ENCODE assay signal across 9 cellular contexts in genomic region chr1:149942207-149942606, GRCh38. TPM values are rescaled to one million over a fixed set of nuclear protein-coding genes. Genes with fewer than 3 reads are reported as not detected.
DNase-seq lines count a peak whose midpoint lies in the region; ATAC-seq, FAIRE-seq and TF ChIP-seq lines count a peak whose summit lies in the region.
"Had no signal": no experiment of that assay in that cellular context is flagged by ENCODE, and none has a peak within 500 bp of the region (broad histone marks: within the 10 kb centered on the region; RNA-seq: fewer than 3 reads in every experiment).

No MANE protein-coding gene starts in this region.

- H3F3A ChIP-seq in GM23338 (replicated peaks; ENCODE audit: low read depth): peaks cover 9% of the 10 kb centered on the region; the same call in 1 of the 2 replicates

- peak; percentile 83 for ATAC-seq in GM23338
- peak; percentile 60 for ATAC-seq in sciatic nerve
- no peak for ATAC-seq in HG03108 (IDR thresholded peaks at IDR 0.05; ENCODE audit: unreplicated experiment)
- no peak for ATAC-seq in activated CD8-positive, alpha-beta T cell treated with anti-CD3 and anti-CD28 coated beads for 36 hours

- peak; percentile 56 to 67 for TF ChIP-seq CTCF in GM23338 (conservative IDR thresholded peaks at IDR 0.05; ENCODE audit: low read depth in 2 of 2)
- no peak for TF ChIP-seq CTCF in activated CD8-positive, alpha-beta T cell treated with anti-CD3 and anti-CD28 coated beads for 36 hours (IDR thresholded peaks at IDR 0.05)

- intact Hi-C loops in sciatic nerve (cut with DNase I): no loop called here
- intact Hi-C loops in activated CD8-positive, alpha-beta T cell treated with anti-CD3 and anti-CD28 coated beads for 36 hours (cut with micrococcal nuclease): no loop called here

- peaks cover 52% of the 10 kb centered on the region for H3K4me1 Mint-ChIP-seq in GM23338
- peaks cover 25% of the 10 kb centered on the region for H3K4me1 Mint-ChIP-seq in activated CD8-positive, alpha-beta T cell treated with anti-CD3 and anti-CD28 coated beads for 36 hours (ENCODE audit: low read depth)

- H3K79me2 ChIP-seq in GM23338 (replicated peaks; ENCODE audit: insufficient read depth): no peaks in the 10 kb centered on the region

- H3K4me2 ChIP-seq in GM23338: no peak overlapping the region

- H3K4me1 ChIP-seq in GM23338 (ENCODE audit: insufficient read depth): peaks cover 44% of the 10 kb centered on the region

- peaks cover 21% of the 10 kb centered on the region for H3K36me3 Mint-ChIP-seq in GM23338 (ENCODE audit: low read depth)
- peaks cover 19% of the 10 kb centered on the region for H3K36me3 Mint-ChIP-seq in activated CD8-positive, alpha-beta T cell treated with anti-CD3 and anti-CD28 coated beads for 36 hours (ENCODE audit: low read depth)

- H3K27ac ChIP-seq in GM23338 (ENCODE audit: low read depth): no peak overlapping the region

- no peaks in the 10 kb centered on the region for H3K9me2 ChIP-seq in GM23338 (ENCODE audit: insufficient read depth)

- H3K4me3 Mint-ChIP-seq in GM23338: no peak overlapping the region
- H3K4me3 Mint-ChIP-seq in activated CD8-positive, alpha-beta T cell treated with anti-CD3 and anti-CD28 coated beads for 36 hours: no peak overlapping the region

- peaks cover 13% of the 10 kb centered on the region; the same call in 1 of the 2 replicates for H3K36me3 ChIP-seq in GM23338 (ENCODE audit: insufficient read depth)

- no peak overlapping the region for H3K4me3 ChIP-seq in GM23338

- POLR2A ChIA-PET in activated CD8-positive, alpha-beta T cell treated with anti-CD3 and anti-CD28 coated beads for 36 hours (lab: Charles Lee): no interaction called here

- H4K20me1 ChIP-seq in GM23338 (replicated peaks; ENCODE audit: insufficient read depth): no peaks in the 10 kb centered on the region; the same call in 1 of the 2 replicates

- H3K27me3 Mint-ChIP-seq in GM23338 (ENCODE audit: insufficient read depth, low read depth, poor library complexity): peaks cover 9% of the 10 kb centered on the region
- no peaks in the 10 kb centered on the region for H3K27me3 Mint-ChIP-seq in activated CD8-positive, alpha-beta T cell treated with anti-CD3 and anti-CD28 coated beads for 36 hours

- H3K27ac Mint-ChIP-seq in GM23338: peak overlapping the region; percentile 78; the same call in 1 of the 2 replicates
- no peak overlapping the region for H3K27ac Mint-ChIP-seq in activated CD8-positive, alpha-beta T cell treated with anti-CD3 and anti-CD28 coated beads for 36 hours

- H2AFZ ChIP-seq in GM23338: no peak overlapping the region

- FAIRE-seq in frontal cortex (lab: Jason Lieb, UNC): no peak
- FAIRE-seq: RCC 7860 had no signal

- DNase-seq in GM23338 (ENCODE audit: low spot score) (peak; percentile 77), SK-N-DZ (ENCODE audit: low spot score) (peak; percentile 44), frontal cortex (ENCODE audit: low spot score in 2 of 2) (peak; percentile 13 to 42), sciatic nerve (ENCODE audit: low spot score) (no peak), NCI-H2029 treated with DMSO at 0.1 percent for 48 hours (lab: John Stamatoyannopoulos, UW) (no peak)
- no peak for DNase-seq in activated CD8-positive, alpha-beta T cell treated with anti-CD3 and anti-CD28 coated beads for 36 hours
- DNase-seq in activated CD4-positive, CD25-positive, alpha-beta regulatory T cell (lab: John Stamatoyannopoulos, UW): no peak

- H3K27me3 ChIP-seq in GM23338 (ENCODE audit: insufficient read depth): no peaks in the 10 kb centered on the region

- H3K9me3 Mint-ChIP-seq in GM23338: no peaks in the 10 kb centered on the region
- no peaks in the 10 kb centered on the region for H3K9me3 Mint-ChIP-seq in activated CD8-positive, alpha-beta T cell treated with anti-CD3 and anti-CD28 coated beads for 36 hours

- CTCF ChIA-PET in activated CD8-positive, alpha-beta T cell treated with anti-CD3 and anti-CD28 coated beads for 36 hours (lab: Charles Lee): interaction anchor here (0.8 to 1.3 kb wide), 2 partner anchors 20 to 109 kb away, joined by 3 read pairs; no protein-coding TSS in a partner anchor

TF ChIP-seq in GM23338, 12 proteins besides CTCF, POLR2A, EP300 and RAD21:
- no peak for TF ChIP-seq NANOG (IDR thresholded peaks at IDR 0.05; ENCODE audit: borderline replicate concordance)
- TF ChIP-seq REST (IDR thresholded peaks at IDR 0.05; ENCODE audit: unreplicated experiment): no peak
- no peak for TF ChIP-seq POLR2AphosphoS5 (IDR thresholded peaks at IDR 0.05; ENCODE audit: low read depth)
- TF ChIP-seq JUNB (IDR thresholded peaks at IDR 0.05; ENCODE audit: unreplicated experiment): no peak

RNA-seq across cellular contexts. Expression of gene MTMR11, which starts 5.5 kb away (rescaled TPM):
- 1.8 and 2.4 TPM in 2 replicates for total RNA-seq in GM23338 (2014; rRNA removed; shearing (Covaris generic))
- polyA plus RNA-seq in GM23338 (2016; fragmentation: Nextera tagmentation; extraction: Ambion mirVana): 2.1 and 3.6 TPM in 2 replicates
- polyA plus RNA-seq in SK-N-DZ (2014; cell fraction: cytosol; rRNA removed): 3.9 and 4.5 TPM in 2 replicates
- polyA plus RNA-seq in SK-N-DZ (2014; cell fraction: nucleus; rRNA removed): 43.9 and 44.1 TPM in 2 replicates
- total RNA-seq in frontal cortex: 2.0 TPM
- total RNA-seq in sciatic nerve: 16.4 TPM
- under 1 TPM; 0.51 to 0.86 TPM for total RNA-seq in activated CD8-positive, alpha-beta T cell treated with anti-CD3 and anti-CD28 coated beads for 36 hours

RNA-seq across cellular contexts. Expression of gene SF3B4, which starts 14.6 kb away (rescaled TPM):
- 48.7 and 49.2 TPM in 2 replicates for total RNA-seq in GM23338 (2014; rRNA removed; shearing (Covaris generic))
- polyA plus RNA-seq in GM23338 (2016; fragmentation: Nextera tagmentation; extraction: Ambion mirVana): 84.0 and 85.7 TPM in 2 replicates
- polyA plus RNA-seq in SK-N-DZ (2014; cell fraction: cytosol; rRNA removed): 49.6 and 65.4 TPM in 2 replicates
- polyA plus RNA-seq in SK-N-DZ (2014; cell fraction: nucleus; rRNA removed): 23.3 and 41.1 TPM in 2 replicates
- total RNA-seq in frontal cortex: 7.3 TPM
- 32.7 TPM for total RNA-seq in sciatic nerve
- 10 to 100 TPM; 67.1 to 67.6 TPM for total RNA-seq in activated CD8-positive, alpha-beta T cell treated with anti-CD3 and anti-CD28 coated beads for 36 hours

RNA-seq across cellular contexts. Expression of gene SV2A, which starts 24.6 kb away (rescaled TPM):
- total RNA-seq in GM23338 (2014; rRNA removed; shearing (Covaris generic)): 41.7 and 42.5 TPM in 2 replicates
- 17.3 and 17.8 TPM in 2 replicates for polyA plus RNA-seq in GM23338 (2016; fragmentation: Nextera tagmentation; extraction: Ambion mirVana)
- polyA plus RNA-seq in SK-N-DZ (2014; cell fraction: cytosol; rRNA removed): 22.6 and 27.0 TPM in 2 replicates
- polyA plus RNA-seq in SK-N-DZ (2014; cell fraction: nucleus; rRNA removed): 20.1 and 27.6 TPM in 2 replicates
- 73.0 TPM for total RNA-seq in frontal cortex
- 1.7 TPM for total RNA-seq in sciatic nerve
- 1 to 10 TPM; 8.2 to 9.1 TPM for total RNA-seq in activated CD8-positive, alpha-beta T cell treated with anti-CD3 and anti-CD28 coated beads for 36 hours

RNA-seq across cellular contexts. Expression of gene BOLA1, which starts 42.8 kb away (rescaled TPM):
- total RNA-seq in GM23338 (2014; rRNA removed; shearing (Covaris generic)): 13.4 and 18.4 TPM in 2 replicates
- 23.1 and 26.2 TPM in 2 replicates for polyA plus RNA-seq in GM23338 (2016; fragmentation: Nextera tagmentation; extraction: Ambion mirVana)
- 32.8 and 33.7 TPM in 2 replicates for polyA plus RNA-seq in SK-N-DZ (2014; cell fraction: cytosol; rRNA removed)
- 37.5 and 43.6 TPM in 2 replicates for polyA plus RNA-seq in SK-N-DZ (2014; cell fraction: nucleus; rRNA removed)
- total RNA-seq in frontal cortex (10.2 TPM), sciatic nerve (13.7 TPM)
- total RNA-seq in activated CD8-positive, alpha-beta T cell treated with anti-CD3 and anti-CD28 coated beads for 36 hours: 10 to 100 TPM; 25.1 to 28.8 TPM

Comparison
In these comparisons a context has a peak if more than half of its experiments do, and no peak if none do; other contexts are left out.
1. ATAC-seq: peak in GM23338 (single experiment) and sciatic nerve (single experiment); none in HG03108 (single experiment) and activated CD8-positive, alpha-beta T cell treated with anti-CD3 and anti-CD28 coated beads for 36 hours (single experiment).
2. DNase-seq: peak in GM23338 (single experiment), SK-N-DZ (single experiment) and frontal cortex (2 of 2); none in sciatic nerve (single experiment), NCI-H2029 treated with DMSO at 0.1 percent for 48 hours (single experiment), activated CD8-positive, alpha-beta T cell treated with anti-CD3 and anti-CD28 coated beads for 36 hours (single experiment) and activated CD4-positive, CD25-positive, alpha-beta regulatory T cell (0 of 4).